ENCODE assay signal across 9 cellular contexts in genomic region chr18:519019-519879, GRCh38. TPM values are rescaled to one million over a fixed set of nuclear protein-coding genes. Genes with fewer than 3 reads are reported as not detected.
DNase-seq lines count a peak whose midpoint lies in the region; ATAC-seq and TF ChIP-seq lines count a peak whose summit lies in the region.
"Had no signal": no experiment of that assay in that cellular context is flagged by ENCODE, and none has a peak within 500 bp of the region (broad histone marks: within the 10 kb centered on the region; RNA-seq: fewer than 3 reads in every experiment).

No MANE protein-coding gene starts in this region.

- no peak overlapping the region for H3K27ac ChIP-seq in RWPE1

- peaks cover 4% of the 10 kb centered on the region for H3K9me3 Mint-ChIP-seq in stimulated activated naive CD8-positive, alpha-beta T cell treated with anti-CD3 and anti-CD28 coated beads, Interleukin-15, Interleukin-2, amounts not matched to agents 100 ng/mL and 50 ng/mL, for 24 hours

- POLR2A ChIA-PET in HEK293T (lab: Yijun Ruan, JAX) (no interaction called here), RWPE1 (lab: Yijun Ruan, JAX; ENCODE audit: low non-redundant PET) (no interaction called here)

- no peaks in the 10 kb centered on the region for H3K36me3 Mint-ChIP-seq in stimulated activated naive CD8-positive, alpha-beta T cell treated with anti-CD3 and anti-CD28 coated beads, Interleukin-15, Interleukin-2, amounts not matched to agents 100 ng/mL and 50 ng/mL, for 24 hours (ENCODE audit: low read depth)

- peak; percentile 83 for ATAC-seq in GM18861 (IDR thresholded peaks at IDR 0.05; ENCODE audit: unreplicated experiment)
- ATAC-seq in HG02588 (IDR thresholded peaks at IDR 0.05; ENCODE audit: unreplicated experiment) = peak; percentile 92
- peak; percentile 95 for ATAC-seq in Right ventricle myocardium superior (ENCODE audit: poor library complexity)

- H3K4me1 Mint-ChIP-seq in stimulated activated naive CD8-positive, alpha-beta T cell treated with anti-CD3 and anti-CD28 coated beads, Interleukin-15, Interleukin-2, amounts not matched to agents 100 ng/mL and 50 ng/mL, for 24 hours (ENCODE audit: low read depth) = peaks cover 10% of the 10 kb centered on the region

- peaks cover 10% of the 10 kb centered on the region for H3K27me3 Mint-ChIP-seq in stimulated activated naive CD8-positive, alpha-beta T cell treated with anti-CD3 and anti-CD28 coated beads, Interleukin-15, Interleukin-2, amounts not matched to agents 100 ng/mL and 50 ng/mL, for 24 hours

- intact Hi-C loops in Right ventricle myocardium superior (cut with DNase I) = no loop called here

- H3K27ac Mint-ChIP-seq in stimulated activated naive CD8-positive, alpha-beta T cell treated with anti-CD3 and anti-CD28 coated beads, Interleukin-15, Interleukin-2, amounts not matched to agents 100 ng/mL and 50 ng/mL, for 24 hours = peak overlapping the region; percentile 48

- no peak for TF ChIP-seq CTCF in RWPE1 (conservative IDR thresholded peaks at IDR 0.05; ENCODE audit: low read depth)

- H3K4me3 Mint-ChIP-seq in stimulated activated naive CD8-positive, alpha-beta T cell treated with anti-CD3 and anti-CD28 coated beads, Interleukin-15, Interleukin-2, amounts not matched to agents 100 ng/mL and 50 ng/mL, for 24 hours = no peak overlapping the region

- CTCF ChIA-PET in HEK293T (lab: Yijun Ruan, JAX) = no interaction called here
- CTCF ChIA-PET in RWPE1 (lab: Yijun Ruan, JAX) = no interaction called here

- peak; percentile 45 for DNase-seq in NCI-H1694 treated with DMSO at 0.1 percent for 48 hours (lab: John Stamatoyannopoulos, UW)
- peak; percentile 78 for DNase-seq in Right ventricle myocardium superior
- DNase-seq in HEK293T (ENCODE audit: extremely low spot score) = no peak
- no peak for DNase-seq in RWPE1 (ENCODE audit: low spot score)
- DNase-seq in NCI-H1105 (lab: John Stamatoyannopoulos, UW) = no peak

TF ChIP-seq in HEK293T, 16 proteins besides CTCF, POLR2A, EP300 and RAD21:
- no peak for TF ChIP-seq FOXK2 (IDR thresholded peaks at IDR 0.05)
- no peak for TF ChIP-seq HDGF (IDR thresholded peaks at IDR 0.05; ENCODE audit: borderline replicate concordance)
- no peak for TF ChIP-seq LEF1 (IDR thresholded peaks at IDR 0.05; ENCODE audit: borderline replicate concordance)
- TF ChIP-seq NFRKB (IDR thresholded peaks at IDR 0.05) = no peak
- no peak for TF ChIP-seq FOXM1 (IDR thresholded peaks at IDR 0.05; ENCODE audit: borderline replicate concordance)
- TF ChIP-seq L3MBTL2 (conservative IDR thresholded peaks at IDR 0.05) = no peak
- no peak for TF ChIP-seq ARNT (IDR thresholded peaks at IDR 0.05)
- no peak for TF ChIP-seq ELF4 (IDR thresholded peaks at IDR 0.05)
- TF ChIP-seq SP1 (IDR thresholded peaks at IDR 0.05) = no peak
- no peak for TF ChIP-seq TARDBP (IDR thresholded peaks at IDR 0.05)
- no peak for TF ChIP-seq BHLHE40 (IDR thresholded peaks at IDR 0.05; ENCODE audit: borderline replicate concordance)
- TF ChIP-seq SUZ12 (IDR thresholded peaks at IDR 0.05) = no peak
- no peak for TF ChIP-seq ZNF384 (IDR thresholded peaks at IDR 0.05)

RNA-seq across cellular contexts. Expression of gene COLEC12, which starts 18.7 kb away (rescaled TPM):
- 9.1 TPM for total RNA-seq in Right ventricle myocardium superior
- total RNA-seq: T-helper 1 cell treated with Interleukin-12 subunit alpha and Interleukin-12 subunit beta and Interleukin-4 antibody, amounts not matched to agents 30 ng/mL and 1 ng/mL, for 36 hours had no signal

Comparison
In these comparisons a context has a peak if more than half of its experiments do, and no peak if none do; other contexts are left out.
1. DNase-seq: peak in NCI-H1694 treated with DMSO at 0.1 percent for 48 hours (single experiment) and Right ventricle myocardium superior (single experiment); none in HEK293T (single experiment), RWPE1 (single experiment) and NCI-H1105 (single experiment).
2. Peak in every context shown above with its lines, with median percentiles within 50 percentile points of each other: ATAC-seq.